Comparison of ENCODE assay signal across 8 cellular contexts in the genomic region with DNA sequence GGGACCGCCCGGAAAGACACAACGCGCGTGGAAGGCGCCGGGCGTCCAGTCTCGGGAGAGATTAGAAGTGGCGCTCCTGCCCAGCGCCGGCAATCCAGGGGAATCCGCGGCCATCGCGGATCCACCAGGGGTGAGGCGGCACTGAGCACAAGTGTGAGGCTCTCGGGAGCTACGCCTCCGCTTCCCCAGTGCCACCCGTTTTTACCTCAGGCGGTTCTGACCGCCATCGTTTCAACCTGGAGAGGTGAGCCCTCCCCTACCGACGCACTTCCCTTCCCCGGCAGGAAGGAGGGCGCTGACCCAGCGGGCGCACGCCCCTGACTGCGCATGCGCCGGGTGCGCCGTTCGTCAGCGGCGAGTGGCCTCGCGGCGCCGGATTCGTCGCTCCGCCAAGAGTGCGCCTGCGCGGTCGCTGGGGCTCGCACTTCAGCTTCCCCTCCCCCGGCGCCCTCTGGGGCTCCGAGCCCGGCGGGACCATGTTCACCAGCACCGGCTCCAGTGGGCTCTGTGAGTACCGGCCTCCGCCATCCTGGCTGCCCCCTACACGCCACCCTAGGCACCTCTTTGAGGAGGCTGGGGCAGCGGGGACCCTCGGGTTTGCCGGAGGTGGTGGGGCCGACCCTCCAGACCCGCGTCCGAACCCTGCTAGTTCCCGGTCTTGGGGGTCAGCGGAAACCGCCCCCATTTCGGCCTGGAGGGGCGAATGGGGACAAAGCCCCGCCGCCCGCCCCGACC. TPM values are rescaled to one million over a fixed set of nuclear protein-coding genes. Genes with fewer than 3 reads are reported as not detected.
DNase-seq lines count a peak whose midpoint lies in the region; TF ChIP-seq lines count a peak whose summit lies in the region.

A gene with protein sequence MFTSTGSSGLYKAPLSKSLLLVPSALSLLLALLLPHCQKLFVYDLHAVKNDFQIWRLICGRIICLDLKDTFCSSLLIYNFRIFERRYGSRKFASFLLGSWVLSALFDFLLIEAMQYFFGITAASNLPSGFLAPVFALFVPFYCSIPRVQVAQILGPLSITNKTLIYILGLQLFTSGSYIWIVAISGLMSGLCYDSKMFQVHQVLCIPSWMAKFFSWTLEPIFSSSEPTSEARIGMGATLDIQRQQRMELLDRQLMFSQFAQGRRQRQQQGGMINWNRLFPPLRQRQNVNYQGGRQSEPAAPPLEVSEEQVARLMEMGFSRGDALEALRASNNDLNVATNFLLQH (plus strand): TSS at position 422 of the 735 bp plus-strand sequence. CDS start 55 bp downstream, at position 477.

- H3K27ac ChIP-seq in stomach smooth muscle (ENCODE audit: low read length): peak within 1 kb of the TSS; percentile 97

- H3K36me3 ChIP-seq in ES-I3 (ENCODE audit: insufficient read depth, low read length) (no peaks in the 10 kb centered on the region), H7 (replicated peaks; ENCODE audit: control insufficient read depth, insufficient read depth, low read length) (0 out of 2 replicates have a peak, but pooled peaks cover 2% of the 10 kb centered on the region), stomach smooth muscle (ENCODE audit: control insufficient read depth in 2 of 2, insufficient read depth in 2 of 2, low read length in 2 of 2) (no peaks in the 10 kb centered on the region)

- H3K4me3 Mint-ChIP-seq in neural crest cell: peak within 1 kb of the TSS; percentile 91

- H3K4me1 Mint-ChIP-seq in neural crest cell: peaks cover 33% of the 10 kb centered on the region

- H3K9me3 ChIP-seq in ES-I3 (ENCODE audit: control insufficient read depth, insufficient read depth, low read length) (no peaks in the 10 kb centered on the region), stomach smooth muscle (ENCODE audit: control insufficient read depth in 2 of 2, low read length in 2 of 2) (no peaks in the 10 kb centered on the region)

- no peaks in the 10 kb centered on the region for H3K27me3 Mint-ChIP-seq in neural crest cell (ENCODE audit: low read depth)

- H3K4me3 ChIP-seq in H7 (ENCODE audit: insufficient read depth, low read depth, low read length): peak within 1 kb of the TSS; percentile 98
- H3K4me3 ChIP-seq in stomach smooth muscle (ENCODE audit: low read length in 2 of 2): peak within 1 kb of the TSS; percentile 92 to 95

- H3K27me3 ChIP-seq in H7 (ENCODE audit: control insufficient read depth, insufficient read depth, low read length): no peaks in the 10 kb centered on the region
- H3K27me3 ChIP-seq in stomach smooth muscle (ENCODE audit: control insufficient read depth in 1 of 2, insufficient read depth in 2 of 2, low read length in 2 of 2): no peaks in the 10 kb centered on the region

- H3K27ac Mint-ChIP-seq in neural crest cell (ENCODE audit: unreplicated experiment): peak within 1 kb of the TSS; percentile 99

- no peaks in the 10 kb centered on the region for H3K9me3 Mint-ChIP-seq in neural crest cell

- peaks cover under 1% of the 10 kb centered on the region for H3K36me3 Mint-ChIP-seq in neural crest cell (ENCODE audit: low read depth)

- DNase-seq in H7 (peak; percentile 99), M059J (ENCODE audit: low read depth) (peak; percentile 89), SHP77 (lab: John Stamatoyannopoulos, UW) (peak; percentile 95 to 97), fibroblast of the conjunctiva (ENCODE audit: low read depth) (peak; percentile 91), neural crest cell (ENCODE audit: low read depth, low spot score) (peak; percentile 83)
- DNase-seq in activated effector memory CD4-positive, alpha-beta T cell treated with anti-CD3 and anti-CD28 coated beads, Interleukin-2, amount 50 U/mL, for 16 hours: peak; percentile 99

- TF ChIP-seq CTCF in neural crest cell (conservative IDR thresholded peaks at IDR 0.05): no peak

- H3K9ac ChIP-seq in ES-I3 (ENCODE audit: low read depth, low read length) (peak within 1 kb of the TSS; percentile 99), stomach smooth muscle (ENCODE audit: low read length in 2 of 2) (peak within 1 kb of the TSS; percentile 95 to 98)

- H3K4me1 ChIP-seq in ES-I3 (ENCODE audit: insufficient read depth, low read length): peaks cover 6% of the 10 kb centered on the region
- H3K4me1 ChIP-seq in stomach smooth muscle (ENCODE audit: control insufficient read depth, insufficient read depth, low read length): peaks cover 11% of the 10 kb centered on the region

RNA-seq across cellular contexts. Expression of the gene that starts here (rescaled TPM):
- 56.9 and 67.4 TPM in 2 replicates for total RNA-seq in H7 (2014; rRNA removed; shearing (Covaris generic))
- 46.0 and 61.5 TPM in 2 replicates for total RNA-seq in M059J (2014; rRNA removed; shearing (Covaris generic))
- total RNA-seq in neural crest cell: 58.8 and 59.8 TPM in 2 replicates

Comparison
In these comparisons a context has a peak if more than half of its experiments do, and no peak if none do; other contexts are left out.
1. Peak in every context shown above with its lines: DNase-seq, H3K4me3 ChIP-seq and H3K27ac ChIP-seq.